12 cellular contexts compared by ENCODE assay signal in the genomic region with DNA sequence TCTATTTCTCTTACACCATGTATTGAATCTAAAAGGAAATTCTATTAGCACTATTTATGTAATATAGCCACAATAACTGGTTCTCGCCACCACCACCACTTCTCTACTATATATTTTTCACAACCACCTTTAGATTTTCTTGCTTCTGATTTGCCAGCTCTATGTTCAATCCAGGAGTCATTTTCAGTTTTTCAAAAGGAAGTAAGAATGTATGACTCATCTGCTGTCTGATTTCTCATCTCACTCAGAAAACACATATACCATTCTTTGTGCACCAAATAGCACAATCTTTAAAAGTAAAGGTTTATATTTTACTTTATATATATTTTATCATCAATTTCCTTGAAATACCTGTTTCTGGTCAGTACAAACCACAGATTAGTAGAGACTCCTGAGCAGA.
DNase-seq lines count a peak whose midpoint lies in the region; ATAC-seq and TF ChIP-seq lines count a peak whose summit lies in the region.
"Had no signal": no experiment of that assay in that cellular context is flagged by ENCODE, and none has a peak within 500 bp of the region (broad histone marks: within the 10 kb centered on the region; RNA-seq: fewer than 3 reads in every experiment).

No MANE protein-coding gene starts in this region.

- intact Hi-C loops in CD4-positive, alpha-beta T cell (cut with DNase I, micrococcal nuclease) = no loop called here
- intact Hi-C loops in vagina (cut with DNase I) = no loop called here
- intact Hi-C loops in ovary (cut with DNase I) = no loop called here

- H3K9me3 Mint-ChIP-seq in CD4-positive, alpha-beta T cell = no peaks in the 10 kb centered on the region

- no peak for TF ChIP-seq CTCF in CD4-positive, alpha-beta T cell (IDR thresholded peaks at IDR 0.05)
- TF ChIP-seq CTCF in vagina (IDR thresholded peaks at IDR 0.05) (no peak), ovary (IDR thresholded peaks at IDR 0.05) (no peak)

- no peak for DNase-seq in CD4-positive, alpha-beta T cell
- peak; percentile 26 for DNase-seq in RPMI7951 (ENCODE audit: low read depth)
- DNase-seq in NCI-H2227 (lab: John Stamatoyannopoulos, UW; ENCODE audit: unreplicated experiment) = no peak
- no peak for DNase-seq in vagina (ENCODE audit: extremely low spot score in 2 of 2)
- DNase-seq in ovary = no peak
- no peak for DNase-seq in dedifferentiated amniotic fluid mesenchymal stem cell (ENCODE audit: extremely low spot score)
- DNase-seq: glutamatergic neuron, NCI-H1436 treated with DMSO at 0.1 percent for 48 hours had no signal

- CTCF ChIA-PET in CD4-positive, alpha-beta T cell (lab: Charles Lee) = no interaction called here

- no peaks in the 10 kb centered on the region for H3K27me3 Mint-ChIP-seq in CD4-positive, alpha-beta T cell

- no peak overlapping the region for H3K27ac ChIP-seq in CD4-positive, alpha-beta T cell (ENCODE audit: low read depth, low read length)
- no peak overlapping the region for H3K27ac ChIP-seq in vagina
- no peak overlapping the region for H3K27ac ChIP-seq in ovary
- H3K27ac ChIP-seq: C4-2B had no signal

- no peaks in the 10 kb centered on the region for H3K4me1 Mint-ChIP-seq in CD4-positive, alpha-beta T cell (ENCODE audit: low read depth)
- H3K4me1 Mint-ChIP-seq: neural crest cell had no signal

- no peaks in the 10 kb centered on the region for H3K4me1 ChIP-seq in vagina
- no peaks in the 10 kb centered on the region for H3K4me1 ChIP-seq in ovary (ENCODE audit: insufficient read depth)

- no peaks in the 10 kb centered on the region for H3K9me3 ChIP-seq in CD4-positive, alpha-beta T cell (ENCODE audit: control insufficient read depth, low read length)
- H3K9me3 ChIP-seq in vagina (no peaks in the 10 kb centered on the region), ovary (no peaks in the 10 kb centered on the region)

- peak; percentile 46 for ATAC-seq in CD4-positive, alpha-beta T cell (ENCODE audit: poor library complexity)
- ATAC-seq in GM19351 (IDR thresholded peaks at IDR 0.05; ENCODE audit: unreplicated experiment) (peak; percentile 86), HG03064 (IDR thresholded peaks at IDR 0.05; ENCODE audit: low read depth, unreplicated experiment) (peak; percentile 89)

- H3K4me3 Mint-ChIP-seq in CD4-positive, alpha-beta T cell = no peak overlapping the region
- H3K4me3 Mint-ChIP-seq: neural crest cell had no signal

- no peaks in the 10 kb centered on the region for H3K36me3 ChIP-seq in vagina
- no peaks in the 10 kb centered on the region for H3K36me3 ChIP-seq in ovary

- POLR2A ChIA-PET in CD4-positive, alpha-beta T cell (lab: Charles Lee) = no interaction called here

- no peak for TF ChIP-seq POLR2A in vagina (IDR thresholded peaks at IDR 0.05)
- no peak for TF ChIP-seq POLR2A in ovary (IDR thresholded peaks at IDR 0.05)

- H3K27me3 ChIP-seq in CD4-positive, alpha-beta T cell (ENCODE audit: control insufficient read depth, insufficient read depth, low read length) = no peaks in the 10 kb centered on the region
- no peaks in the 10 kb centered on the region for H3K27me3 ChIP-seq in vagina
- no peaks in the 10 kb centered on the region for H3K27me3 ChIP-seq in ovary

- H3K36me3 Mint-ChIP-seq in CD4-positive, alpha-beta T cell (ENCODE audit: low read depth) = no peaks in the 10 kb centered on the region

- H3K4me3 ChIP-seq in vagina = no peak overlapping the region
- no peak overlapping the region for H3K4me3 ChIP-seq in ovary

- 90 to 98% (median 93%) methylated on average over 1 of the region's 1 CpG for WGBS in ovary, 3 donors

- no peak for TF ChIP-seq EP300 in ovary (IDR thresholded peaks at IDR 0.05)

- H3K27ac Mint-ChIP-seq in CD4-positive, alpha-beta T cell = no peak overlapping the region
